ENCODE assay signal across 8 cellular contexts in genomic region chr2:232697059-232697806, GRCh38.
DNase-seq lines count a peak whose midpoint lies in the region; ATAC-seq and TF ChIP-seq lines count a peak whose summit lies in the region.

GIGYF2 (plus strand) TSS chr2:232697331; CDS start chr2:232735198, 37,867 bp downstream.

- peak within 1 kb of the TSS; percentile 82 for H3K4me3 ChIP-seq in GM08714 (ENCODE audit: low read length)

- DNase-seq in NCI-H1092 treated with DMSO at 0.1 percent for 48 hours (lab: John Stamatoyannopoulos, UW) (peak; percentile 95), germinal center (ENCODE audit: low spot score) (peak; percentile 96), non-pigmented ciliary epithelial cell (ENCODE audit: low read depth) (peak; percentile 70), substantia nigra (lab: John Stamatoyannopoulos, UW) (peak; percentile 73 to 98 (median 96))
- DNase-seq in activated naive CD4-positive, alpha-beta T cell treated with anti-CD3 and anti-CD28 coated beads, Interleukin-2, amount 50 U/mL, for 16 hours = peak; percentile 92

- ATAC-seq in HG02610 (IDR thresholded peaks at IDR 0.05; ENCODE audit: unreplicated experiment) (peak; percentile 85), SK-N-SH treated with all-trans-retinoic acid at 6 μM for 48 hours (peak; percentile 93)

- H3K27ac ChIP-seq in substantia nigra (ENCODE audit: low read depth, low read length, poor library complexity, severe bottlenecking) = peak within 1 kb of the TSS; percentile 95

TF ChIP-seq in SK-N-SH treated with all-trans-retinoic acid at 6 μM for 48 hours, 23 proteins besides CTCF, POLR2A, EP300 and RAD21:
- TF ChIP-seq ZNF70 (CRISPR knock-in tag; IDR thresholded peaks at IDR 0.05) = no peak
- no peak for TF ChIP-seq BACH2 (CRISPR knock-in tag; IDR thresholded peaks at IDR 0.05; ENCODE audit: borderline replicate concordance)
- TF ChIP-seq ZNF565 (CRISPR knock-in tag; conservative IDR thresholded peaks at IDR 0.05; ENCODE audit: low read depth) = no peak
- no peak for TF ChIP-seq PATZ1 (CRISPR knock-in tag; IDR thresholded peaks at IDR 0.05; ENCODE audit: borderline replicate concordance)
- no peak for TF ChIP-seq POU6F1 (CRISPR knock-in tag; IDR thresholded peaks at IDR 0.05; ENCODE audit: borderline replicate concordance, low read depth)
- no peak for TF ChIP-seq CSDC2 (CRISPR knock-in tag; IDR thresholded peaks at IDR 0.05)
- TF ChIP-seq RARB (CRISPR knock-in tag; IDR thresholded peaks at IDR 0.05) = no peak
- no peak for TF ChIP-seq ESRRG (CRISPR knock-in tag; IDR thresholded peaks at IDR 0.05)
- TF ChIP-seq ZFP30 (CRISPR knock-in tag; IDR thresholded peaks at IDR 0.05) = no peak
- no peak for TF ChIP-seq OSR1 (CRISPR knock-in tag; IDR thresholded peaks at IDR 0.05)
- TF ChIP-seq ISL1 (CRISPR knock-in tag; IDR thresholded peaks at IDR 0.05) = no peak
- TF ChIP-seq PPARA (CRISPR knock-in tag; IDR thresholded peaks at IDR 0.05; ENCODE audit: borderline replicate concordance) = no peak
- TF ChIP-seq SNAI2 (CRISPR knock-in tag; IDR thresholded peaks at IDR 0.05) = no peak
- no peak for TF ChIP-seq ZFP3 (CRISPR knock-in tag; IDR thresholded peaks at IDR 0.05)
- no peak for TF ChIP-seq CSRNP3 (CRISPR knock-in tag; IDR thresholded peaks at IDR 0.05)
- TF ChIP-seq ARNTL (CRISPR knock-in tag; IDR thresholded peaks at IDR 0.05; ENCODE audit: borderline replicate concordance, low read depth) = no peak

Comparison
In these comparisons a context has a peak if more than half of its experiments do, and no peak if none do; other contexts are left out.
1. Peak in every context shown above with its lines: DNase-seq, ATAC-seq, H3K4me3 ChIP-seq and H3K27ac ChIP-seq.